Comparison of ENCODE assay signal across 19 cellular contexts in the genomic region with DNA sequence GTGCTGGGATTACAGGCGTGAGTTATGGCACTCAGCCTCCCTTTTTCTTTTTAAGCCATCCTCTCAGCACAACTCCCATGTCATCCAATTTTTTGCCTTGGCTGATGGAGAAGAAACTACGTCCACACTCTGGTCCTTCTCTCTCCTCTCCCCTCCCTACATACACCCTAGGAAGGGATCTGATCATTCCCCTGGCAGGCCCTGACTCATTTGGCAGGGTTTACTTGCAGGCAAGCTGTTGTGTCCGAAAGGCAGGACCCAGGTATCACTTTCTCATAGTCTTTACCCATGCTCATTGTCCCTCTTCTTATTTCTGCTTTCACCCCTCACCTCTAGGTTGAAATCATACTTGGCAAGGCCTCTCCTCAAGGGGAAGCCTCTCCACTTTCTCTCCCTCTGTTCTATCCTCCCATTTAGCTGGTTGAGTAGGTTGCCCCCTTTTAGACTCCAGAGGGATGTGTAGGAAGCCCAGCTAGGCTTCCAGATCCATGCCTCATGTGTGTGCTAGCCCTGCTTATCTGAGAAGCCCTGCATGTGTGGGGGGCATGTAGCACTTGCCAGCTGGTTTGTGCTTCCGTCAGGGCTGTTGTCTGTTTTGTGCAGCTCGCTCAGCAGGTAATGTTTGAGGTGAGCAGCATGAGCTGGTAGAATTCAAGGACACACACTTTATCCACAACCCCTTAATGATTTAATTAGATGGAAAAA. TPM values are rescaled to one million over a fixed set of nuclear protein-coding genes. Genes with fewer than 3 reads are reported as not detected.
A peak's percentile ranks its signal among the peaks of the same experiment; 100 is the strongest.
DNase-seq lines count a peak whose midpoint lies in the region; ATAC-seq, FAIRE-seq and TF ChIP-seq lines count a peak whose summit lies in the region.
"Had no signal": no experiment of that assay in that cellular context is flagged by ENCODE, and none has a peak within 500 bp of the region (broad histone marks: within the 10 kb centered on the region; RNA-seq: fewer than 3 reads in every experiment).

No MANE protein-coding gene starts in this region.

- no peak overlapping the region for H3K23ac ChIP-seq in H1 (ENCODE audit: insufficient read length)

- H4K91ac ChIP-seq in H1 (replicated peaks; ENCODE audit: insufficient read length, low read length), result no peak overlapping the region

- no peak for TF ChIP-seq POLR2A in H1 (IDR thresholded peaks at IDR 0.05; ENCODE audit: control extremely low read depth in 1 of 2, low read depth in 2 of 2, low read length in 2 of 2)

- H3K36me3 ChIP-seq in H1 (ENCODE audit: control insufficient read depth in 2 of 4, insufficient read depth in 4 of 4, low read length in 3 of 4) (peaks cover 0 to 4% (median 0%) of the 10 kb centered on the region in 4 experiments; a peak in 2 of 8 replicates), BE2C (no peaks in the 10 kb centered on the region)
- H3K36me3 ChIP-seq: SJCRH30 had no signal

- H3K27ac ChIP-seq in H1 (ENCODE audit: low read depth, low read length), result no peak overlapping the region
- H3K27ac ChIP-seq: HL-60, SJCRH30 had no signal

- H2BK12ac ChIP-seq in H1 (ENCODE audit: low read depth, low read length), result peak overlapping the region; percentile 52; the same call in 1 of the 2 replicates

- no peaks in the 10 kb centered on the region for H3K9me3 ChIP-seq in H1 (ENCODE audit: insufficient read depth in 2 of 2, low read depth in 1 of 2, low read length in 1 of 2)
- H3K9me3 ChIP-seq in BE2C, result no peaks in the 10 kb centered on the region
- H3K9me3 ChIP-seq: SJCRH30 had no signal

- no peak for ATAC-seq in GM18867 (IDR thresholded peaks at IDR 0.05; ENCODE audit: unreplicated experiment)

- peaks cover 6 to 16% (median 12%) of the 10 kb centered on the region in 4 experiments for H3K4me1 ChIP-seq in H1 (replicated peaks in 1 of 4; ENCODE audit: control insufficient read depth in 3 of 4, insufficient read depth in 4 of 4, low read length in 3 of 4)
- H3K4me1 ChIP-seq in BE2C, result peaks cover 17% of the 10 kb centered on the region
- H3K4me1 ChIP-seq: SJCRH30 had no signal

- H4K20me1 ChIP-seq in H1 (replicated peaks in 1 of 2; ENCODE audit: control insufficient read depth in 1 of 2, insufficient read depth in 2 of 2, low read length in 2 of 2), result peaks cover 4 to 12% of the 10 kb centered on the region in 2 experiments

- H3K4me3 ChIP-seq in H1 (ENCODE audit: extremely low read depth in 1 of 4, insufficient read depth in 2 of 4, low read depth in 3 of 4, low read length in 4 of 4), result no peak overlapping the region
- no peak overlapping the region for H3K4me3 ChIP-seq in BE2C (ENCODE audit: low read depth, low read length)
- H3K4me3 ChIP-seq: SJCRH30 had no signal

- no peak overlapping the region for H3K18ac ChIP-seq in H1 (ENCODE audit: extremely low read depth, low read length)

- H3K4me2 ChIP-seq in H1 (ENCODE audit: insufficient read depth in 1 of 2, low read depth in 2 of 2, low read length in 2 of 2), result peak overlapping the region in 1 of 2 experiments; percentile 87; a peak in 1 of 4 replicates

- peaks cover 5% of the 10 kb centered on the region; the same call in 1 of the 2 replicates for H3K79me1 ChIP-seq in H1 (ENCODE audit: low read depth, low read length)

- DNase-seq in NCI-H748 (lab: John Stamatoyannopoulos, UW; ENCODE audit: unreplicated experiment) (peak; percentile 20), NCI-H748 treated with DMSO at 0.1 percent for 48 hours (lab: John Stamatoyannopoulos, UW) (no peak), NCI-H2081 treated with DMSO at 0.1 percent for 48 hours (lab: John Stamatoyannopoulos, UW) (peak; percentile 15), H1 (ENCODE audit: low read depth in 1 of 2, low spot score in 2 of 2) (no peak), urothelium cell line (ENCODE audit: low spot score) (no peak), BE2C (no peak), NCI-H2196 treated with DMSO at 0.1 percent for 48 hours (lab: John Stamatoyannopoulos, UW; ENCODE audit: unreplicated experiment) (no peak)
- DNase-seq: 8988T; Calu3; CD4-positive, CD25-positive, alpha-beta regulatory T cell; EL; IMR-90; Karpas-422; NCI-H1436 treated with DMSO at 0.1 percent for 48 hours; NCI-H510A; SJCRH30 had no signal

- no peak overlapping the region for H3K14ac ChIP-seq in H1 (ENCODE audit: insufficient read length)

- TF ChIP-seq RAD21 in H1 (IDR thresholded peaks at IDR 0.05 in 1 of 2, conservative IDR thresholded peaks at IDR 0.05 in 1 of 2; ENCODE audit: low read depth in 2 of 2, low read length in 2 of 2), result no peak

- H3K56ac ChIP-seq in H1 (replicated peaks; ENCODE audit: insufficient read length, low read depth, low read length), result no peak overlapping the region

- CTCF ChIA-PET in H1 (lab: Charles Lee; ENCODE audit: partially characterized antibody), result interaction anchor here (0.6 to 1.8 kb wide), 6 partner anchors 24 to 69 kb away, joined by 3 to 8 read pairs (median 4); no protein-coding TSS in a partner anchor

- peaks cover 0 to 35% of the 10 kb centered on the region in 2 experiments; a peak in 2 of 4 replicates for H3K79me2 ChIP-seq in H1 (ENCODE audit: control insufficient read depth in 1 of 2, insufficient read depth in 2 of 2, low read length in 2 of 2)

- no peak overlapping the region for H2BK15ac ChIP-seq in H1 (ENCODE audit: low read length)

- H2BK5ac ChIP-seq in H1 (ENCODE audit: low read depth, low read length), result no peak overlapping the region

- WGBS in H1 (ENCODE audit: extremely low coverage in 1 of 2, insufficient coverage in 1 of 2, insufficient read length in 1 of 2, insufficient replicate concordance in 2 of 2, low coverage in 1 of 2, low lambda C conversion rate in 2 of 2, missing lambda C conversion rate in 1 of 2), 2 experiments, result 92% methylated on average over 5 of the region's 5 CpGs; no CpG with 5 or more reads in 1 of the 2 experiments

- no peak for TF ChIP-seq EP300 in H1 (IDR thresholded peaks at IDR 0.05; ENCODE audit: borderline replicate concordance in 1 of 2, low read depth in 2 of 2, low read length in 2 of 2)

- H2BK20ac ChIP-seq in H1 (ENCODE audit: low read length), result no peak overlapping the region

- no peak overlapping the region for H2AFZ ChIP-seq in H1 (ENCODE audit: low read length)

- H3K4ac ChIP-seq in H1 (replicated peaks; ENCODE audit: insufficient read length, low read depth, low read length), result no peak overlapping the region

- no peak overlapping the region for H4K5ac ChIP-seq in H1 (ENCODE audit: insufficient read length, low read depth, low read length)

- TF ChIP-seq CTCF in H1 (IDR thresholded peaks at IDR 0.05; ENCODE audit: control extremely low read depth in 1 of 3, insufficient read depth in 1 of 3, low read depth in 1 of 3, low read length in 3 of 3), result no peak
- TF ChIP-seq CTCF in BE2C (IDR thresholded peaks at IDR 0.05; ENCODE audit: low read depth, low read length), result no peak

- H2AK5ac ChIP-seq in H1 (ENCODE audit: low read depth, low read length), result peak overlapping the region; percentile 10; the same call in 1 of the 2 replicates

- no peaks in the 10 kb centered on the region; the same call in 1 of the 2 replicates for H3K23me2 ChIP-seq in H1 (ENCODE audit: low read depth, low read length)

- H3K9ac ChIP-seq in H1 (replicated peaks in 1 of 4; ENCODE audit: extremely low read depth in 1 of 4, low read depth in 3 of 4, low read length in 3 of 4), result no peak overlapping the region

- POLR2A ChIA-PET in H1 (lab: Charles Lee; ENCODE audit: partially characterized antibody), result interaction anchor here (1.1 to 3.5 kb wide), 6 partner anchors 9 to 415 kb away, joined by 3 to 16 read pairs (median 6); partner anchors contain the start of genes GPR19 and LRP6

- H4K8ac ChIP-seq in H1 (ENCODE audit: extremely low read depth, insufficient read depth, low read length), result no peak overlapping the region

- H3K27me3 ChIP-seq in H1 (replicated peaks in 1 of 4; ENCODE audit: control insufficient read depth in 3 of 4, extremely low read depth in 1 of 4, insufficient read depth in 3 of 4, low read length in 3 of 4) (peaks cover 6 to 20% (median 19%) of the 10 kb centered on the region in 4 experiments; a peak in 5 of 7 replicates), BE2C (no peaks in the 10 kb centered on the region)
- H3K27me3 ChIP-seq: SJCRH30 had no signal

- no peak for FAIRE-seq in H1 (lab: Jason Lieb, UNC)
- peak; percentile 69 for FAIRE-seq in urothelium cell line (lab: Jason Lieb, UNC)
- FAIRE-seq: GM12891 had no signal

- no peak overlapping the region for H2BK120ac ChIP-seq in H1 (replicated peaks; ENCODE audit: low read depth, low read length)

TF ChIP-seq in H1, 55 proteins besides CTCF, POLR2A, EP300 and RAD21 (continues in another document):
- TF ChIP-seq GTF2F1 (IDR thresholded peaks at IDR 0.05; ENCODE audit: borderline replicate concordance, low read depth, low read length) (no peak), BCL11A (IDR thresholded peaks at IDR 0.05; ENCODE audit: low read depth in 2 of 2, low read length in 2 of 2) (no peak), CREB1 (IDR thresholded peaks at IDR 0.05) (no peak), RNF2 (IDR thresholded peaks at IDR 0.05; ENCODE audit: borderline replicate concordance, low read depth, low read length, missing control alignments, poor library complexity, severe bottlenecking) (no peak), RXRA (IDR thresholded peaks at IDR 0.05; ENCODE audit: insufficient read depth, low read depth, low read length) (no peak), EGR1 (IDR thresholded peaks at IDR 0.05; ENCODE audit: borderline replicate concordance, low read depth, low read length) (no peak), SIX5 (IDR thresholded peaks at IDR 0.05; ENCODE audit: low read depth, low read length) (no peak)

RNA-seq across cellular contexts. Expression of gene GPR19, which starts 14.8 kb away (rescaled TPM):
- total RNA-seq in H1 (2021; fragmentation: NEBNext Ultra II Directional; extraction: Animal tissue kit (Norgen Biotek cat#: 25700)), result 17.1 and 19.1 TPM in 2 replicates
- 10.9 and 19.3 TPM in 2 replicates for polyA plus RNA-seq in H1 (2011; rRNA removed)
- 13.2 TPM for polyA plus RNA-seq in H1 (2011; cell fraction: cytosol; rRNA removed)
- polyA plus RNA-seq in H1 (2011; cell fraction: nucleus; rRNA removed), result 9.3 TPM
- polyA plus RNA-seq in H1 (2012, experiment 1 of 2), result 12.8 to 15.4 TPM (median 14.3 TPM) in 4 replicates
- polyA plus RNA-seq in H1 (2012, experiment 2 of 2), result 2.7 TPM
- 20.5 TPM for polyA plus RNA-seq in H1 (2013, experiment 1 of 2)
- 21.2 TPM for polyA plus RNA-seq in H1 (2013, experiment 2 of 2)
- polyA minus RNA-seq in H1 (2011; rRNA and poly(A)+ RNA removed), result 27.4 and 30.6 TPM in 2 replicates
- 6.8 TPM for polyA minus RNA-seq in H1 (2011; cell fraction: cytosol; rRNA and poly(A)+ RNA removed)
- polyA minus RNA-seq in H1 (2011; cell fraction: nucleus; rRNA and poly(A)+ RNA removed), result 21.1 TPM
- 5.6 TPM for polyA plus RNA-seq in BE2C (2012; ENCODE audit: insufficient read depth, insufficient read length, low read depth)

RNA-seq across cellular contexts. Expression of gene CDKN1B, which starts 36.0 kb away (rescaled TPM):
- 27.2 and 28.8 TPM in 2 replicates for total RNA-seq in H1 (2021; fragmentation: NEBNext Ultra II Directional; extraction: Animal tissue kit (Norgen Biotek cat#: 25700))
- polyA plus RNA-seq in H1 (2011; rRNA removed), result 6.5 and 9.4 TPM in 2 replicates
- 11.1 TPM for polyA plus RNA-seq in H1 (2011; cell fraction: cytosol; rRNA removed)
- 9.4 TPM for polyA plus RNA-seq in H1 (2011; cell fraction: nucleus; rRNA removed)
- polyA plus RNA-seq in H1 (2012, experiment 1 of 2), result 14.5 to 18.1 TPM (median 17.0 TPM) in 4 replicates
- 8.3 TPM for polyA plus RNA-seq in H1 (2012, experiment 2 of 2)
- 15.1 TPM for polyA plus RNA-seq in H1 (2013, experiment 1 of 2)
- 14.9 TPM for polyA plus RNA-seq in H1 (2013, experiment 2 of 2)
- 4.2 and 6.1 TPM in 2 replicates for polyA minus RNA-seq in H1 (2011; rRNA and poly(A)+ RNA removed)
- 18.7 TPM for polyA minus RNA-seq in H1 (2011; cell fraction: cytosol; rRNA and poly(A)+ RNA removed)
- polyA minus RNA-seq in H1 (2011; cell fraction: nucleus; rRNA and poly(A)+ RNA removed), result 11.4 TPM
- 105 TPM for polyA plus RNA-seq in BE2C (2012; ENCODE audit: insufficient read depth, insufficient read length, low read depth)

Comparison
In these comparisons a context has a peak if more than half of its experiments do, and no peak if none do; other contexts are left out.
1. DNase-seq: peak in NCI-H748 (single experiment) and NCI-H2081 treated with DMSO at 0.1 percent for 48 hours (single experiment); none in NCI-H748 treated with DMSO at 0.1 percent for 48 hours (single experiment), H1 (0 of 2), urothelium cell line (single experiment), BE2C (single experiment) and NCI-H2196 treated with DMSO at 0.1 percent for 48 hours (single experiment).